8 cellular contexts compared by ENCODE assay signal in the genomic region with DNA sequence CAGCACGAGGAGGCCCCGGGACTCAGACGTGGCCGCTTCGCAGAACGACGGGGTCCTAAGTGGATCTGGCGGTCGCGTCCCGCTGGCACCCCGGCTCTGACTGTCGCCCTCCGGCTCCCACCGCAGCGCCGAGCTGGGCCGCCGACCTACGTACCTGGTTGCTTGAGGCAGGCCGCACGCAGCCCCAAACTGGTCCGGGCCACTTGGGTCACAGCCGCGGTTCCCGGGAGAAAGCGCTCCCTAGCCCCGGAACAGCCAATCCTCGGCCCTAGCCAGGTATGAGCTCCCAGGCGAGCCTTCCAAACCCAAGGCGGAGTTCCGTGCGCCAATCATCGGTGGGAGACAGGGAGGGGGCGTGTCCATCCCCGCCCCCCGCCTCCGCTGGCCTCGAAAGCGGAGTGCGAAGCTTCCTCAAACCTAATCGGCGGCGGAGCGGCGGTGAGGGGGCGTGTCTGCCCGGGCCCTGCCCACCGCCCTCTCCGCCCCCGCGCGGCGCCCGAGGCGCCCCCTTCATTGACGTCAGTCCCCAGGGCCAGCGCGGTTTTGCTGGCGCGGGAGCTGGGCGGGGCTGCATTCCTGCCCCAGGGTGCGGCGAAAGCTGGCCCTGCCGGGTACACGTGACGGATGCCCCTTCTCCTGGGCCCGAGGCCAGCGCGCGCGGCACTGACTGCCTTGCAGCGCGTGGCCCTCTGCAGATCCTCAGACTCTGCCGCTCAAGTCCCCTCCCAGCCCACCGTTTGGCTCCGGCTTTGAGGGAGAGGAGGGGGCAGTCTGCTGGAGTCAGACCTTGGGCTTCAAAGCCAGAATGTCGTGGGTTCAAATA.
DNase-seq lines count a peak whose midpoint lies in the region; ATAC-seq and TF ChIP-seq lines count a peak whose summit lies in the region.

A gene with protein sequence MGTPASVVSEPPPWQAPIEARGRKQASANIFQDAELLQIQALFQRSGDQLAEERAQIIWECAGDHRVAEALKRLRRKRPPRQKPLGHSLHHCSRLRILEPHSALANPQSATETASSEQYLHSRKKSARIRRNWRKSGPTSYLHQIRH (minus strand): TSS at position 280 of the 823 bp plus-strand sequence. CDS start 7,336 bp downstream, outside the sequence.

- peak; percentile 95 for ATAC-seq in GM21526 (IDR thresholded peaks at IDR 0.05; ENCODE audit: low FRiP score, unreplicated experiment)

- no peaks in the 10 kb centered on the region for H3F3A ChIP-seq in OCI-LY1 (ENCODE audit: insufficient read depth, low read length)

- no peaks in the 10 kb centered on the region for H3K79me2 ChIP-seq in OCI-LY1 (ENCODE audit: insufficient read depth, low read length)

- DNase-seq in DMS 273 (lab: John Stamatoyannopoulos, UW; ENCODE audit: unreplicated experiment) (peak; percentile 98), HuH-7 (ENCODE audit: low spot score) (peak; percentile 92), activated T-cell treated with anti-CD3 and anti-CD28 coated beads for 1 hour (ENCODE audit: low read depth) (peak; percentile 94), epidermal melanocyte (ENCODE audit: insufficient read length, low spot score) (peak; percentile 82), middle frontal gyrus (ENCODE audit: extremely low spot score, low spot score) (peak; percentile 84)
- DNase-seq in stimulated activated CD8-positive, alpha-beta memory T cell treated with anti-CD3 and anti-CD28 coated beads, Interleukin-2, amount 100 ng/mL, for 1 hour (ENCODE audit: low read depth in 2 of 2): peak; percentile 91 to 94

- peaks cover 7% of the 10 kb centered on the region for H3K4me1 ChIP-seq in OCI-LY1 (ENCODE audit: insufficient read depth, low read length, severe bottlenecking)

- no peak within 1 kb of the TSS for H2AFZ ChIP-seq in OCI-LY1 (ENCODE audit: low read length)

- no peaks in the 10 kb centered on the region for H3K36me3 ChIP-seq in OCI-LY1 (ENCODE audit: insufficient read depth, low read length)

- no peaks in the 10 kb centered on the region for H3K9me3 ChIP-seq in OCI-LY1 (ENCODE audit: low read length)

- peak within 1 kb of the TSS; percentile 24; the same call in 1 of the 2 replicates for H3K9ac ChIP-seq in OCI-LY1 (ENCODE audit: low read length)

- no peak within 1 kb of the TSS for H3K27ac ChIP-seq in OCI-LY1 (ENCODE audit: low read depth, low read length, poor library complexity, severe bottlenecking)

- no peak for TF ChIP-seq CTCF in OCI-LY1 (IDR thresholded peaks at IDR 0.05; ENCODE audit: low read length)

- H3K4me2 ChIP-seq in OCI-LY1 (ENCODE audit: low read length): peak within 1 kb of the TSS; percentile 59

- no peaks in the 10 kb centered on the region for H3K9me2 ChIP-seq in OCI-LY1 (ENCODE audit: low read depth, low read length)

- no peaks in the 10 kb centered on the region for H3K27me3 ChIP-seq in OCI-LY1 (ENCODE audit: insufficient read depth, low read length)

- no peaks in the 10 kb centered on the region for H4K20me1 ChIP-seq in OCI-LY1 (ENCODE audit: insufficient read depth, low read length)

- H3K4me3 ChIP-seq in OCI-LY1 (ENCODE audit: low read depth, low read length, poor library complexity, severe bottlenecking): peak within 1 kb of the TSS; percentile 55
